ENCODE assay signal across 11 cellular contexts in genomic region chr22:20464096-20464614, GRCh38. TPM values are rescaled to one million over a fixed set of nuclear protein-coding genes. Genes with fewer than 3 reads are reported as not detected.
A peak's percentile ranks its signal among the peaks of the same experiment; 100 is the strongest.
DNase-seq lines count a peak whose midpoint lies in the region; ATAC-seq and TF ChIP-seq lines count a peak whose summit lies in the region.
"Had no signal": no experiment of that assay in that cellular context is flagged by ENCODE, and none has a peak within 500 bp of the region (broad histone marks: within the 10 kb centered on the region; RNA-seq: fewer than 3 reads in every experiment).

No MANE protein-coding gene starts in this region.

- intact Hi-C loops in CD4-positive, alpha-beta T cell (cut with DNase I, micrococcal nuclease), result no loop called here
- intact Hi-C loops in esophagus muscularis mucosa (cut with DNase I), result no loop called here

- TF ChIP-seq EP300 in esophagus muscularis mucosa (IDR thresholded peaks at IDR 0.05) (no peak), tibial nerve (IDR thresholded peaks at IDR 0.05) (no peak)

- TF ChIP-seq CTCF in CD4-positive, alpha-beta T cell (IDR thresholded peaks at IDR 0.05), result no peak
- TF ChIP-seq CTCF in WTC11 (IDR thresholded peaks at IDR 0.05) (no peak), esophagus muscularis mucosa (IDR thresholded peaks at IDR 0.05) (no peak), tibial nerve (IDR thresholded peaks at IDR 0.05) (no peak)

- DNase-seq in CD4-positive, alpha-beta T cell, result peak; percentile 44 to 76 (median 64)
- DNase-seq in WTC11 (ENCODE audit: low spot score) (no peak), NCI-H1105 (lab: John Stamatoyannopoulos, UW) (no peak), esophagus muscularis mucosa (ENCODE audit: extremely low spot score) (no peak), retina (no peak), tibial nerve (ENCODE audit: low spot score in 2 of 2) (no peak)
- DNase-seq in activated naive CD4-positive, alpha-beta T cell treated with anti-CD3 and anti-CD28 coated beads, Interleukin-2, amount 50 U/mL, for 16 hours, result peak; percentile 58
- peak; percentile 26 to 35 for DNase-seq in stimulated activated CD4-positive, alpha-beta T cell treated with anti-CD3 and anti-CD28 coated beads, Interleukin-15, amount 100 ng/mL, for 48 hours (ENCODE audit: low read depth in 2 of 2)
- DNase-seq: BE2C, mammary epithelial cell had no signal

- H3K9me3 Mint-ChIP-seq in CD4-positive, alpha-beta T cell, result no peaks in the 10 kb centered on the region
- no peaks in the 10 kb centered on the region for H3K9me3 Mint-ChIP-seq in WTC11

- H3K27ac Mint-ChIP-seq in CD4-positive, alpha-beta T cell, result peak overlapping the region; percentile 96
- H3K27ac Mint-ChIP-seq in WTC11, result peak overlapping the region; percentile 53; the same call in 1 of the 2 replicates

- POLR2A ChIA-PET in CD4-positive, alpha-beta T cell (lab: Charles Lee), result interaction anchor here (0.8 to 3.6 kb wide), 30 partner anchors 10 to 395 kb away, joined by 3 to 67 read pairs (median 7); partner anchors contain the start of genes DGCR6L, KLHL22, MED15 and PI4KA
- POLR2A ChIA-PET in WTC11 (lab: Charles Lee), result interaction anchor here (0.5 kb wide), 1 partner anchor 57 kb away, joined by 4 read pairs; no protein-coding TSS in a partner anchor

- peaks cover 9 to 17% (median 17%) of the 10 kb centered on the region in 4 donors for H3K4me1 ChIP-seq in esophagus muscularis mucosa
- H3K4me1 ChIP-seq in tibial nerve, result peaks cover 0 to 24% (median 9%) of the 10 kb centered on the region in 4 donors
- H3K4me1 ChIP-seq: BE2C had no signal

- peak overlapping the region; percentile 82 for H3K27ac ChIP-seq in CD4-positive, alpha-beta T cell (ENCODE audit: low read depth, low read length)
- H3K27ac ChIP-seq in esophagus muscularis mucosa (replicated peaks in 1 of 4), result peak overlapping the region in 1 of 4 donors; percentile 14
- peak overlapping the region in 1 of 4 donors; percentile 48 for H3K27ac ChIP-seq in tibial nerve
- H3K27ac ChIP-seq: VCaP had no signal

- ATAC-seq in CD4-positive, alpha-beta T cell (ENCODE audit: poor library complexity), result peak; percentile 85
- ATAC-seq in WTC11, result no peak

- H3K4me3 ChIP-seq in esophagus muscularis mucosa (no peak overlapping the region), tibial nerve (no peak overlapping the region)

- CTCF ChIA-PET in CD4-positive, alpha-beta T cell (lab: Charles Lee), result interaction anchor here (0.6 to 2.2 kb wide), 6 partner anchors 8 to 107 kb away, joined by 3 to 11 read pairs (median 5); no protein-coding TSS in a partner anchor
- CTCF ChIA-PET in WTC11 (lab: Charles Lee), result interaction anchor here (0.6 to 4.8 kb wide), 6 partner anchors 25 to 144 kb away, joined by 3 to 31 read pairs (median 4); partner anchors contain the start of gene DGCR6L

- H3K4me3 Mint-ChIP-seq in CD4-positive, alpha-beta T cell, result peak overlapping the region; percentile 81
- no peak overlapping the region for H3K4me3 Mint-ChIP-seq in WTC11

- no peaks in the 10 kb centered on the region for H3K27me3 Mint-ChIP-seq in CD4-positive, alpha-beta T cell
- no peaks in the 10 kb centered on the region for H3K27me3 Mint-ChIP-seq in WTC11 (ENCODE audit: low read depth)

- no peaks in the 10 kb centered on the region for H3K27me3 ChIP-seq in CD4-positive, alpha-beta T cell (ENCODE audit: control insufficient read depth, insufficient read depth, low read length)
- no peaks in the 10 kb centered on the region for H3K27me3 ChIP-seq in esophagus muscularis mucosa
- no peaks in the 10 kb centered on the region for H3K27me3 ChIP-seq in tibial nerve
- H3K27me3 ChIP-seq: BE2C had no signal

- H3K36me3 ChIP-seq in esophagus muscularis mucosa (peaks cover 9 to 52% (median 32%) of the 10 kb centered on the region in 4 donors), tibial nerve (peaks cover 0 to 39% (median 6%) of the 10 kb centered on the region in 3 donors)

- H3K4me1 Mint-ChIP-seq in CD4-positive, alpha-beta T cell (ENCODE audit: low read depth), result peaks cover 68% of the 10 kb centered on the region
- peaks cover 16% of the 10 kb centered on the region for H3K4me1 Mint-ChIP-seq in WTC11

- H3K36me3 Mint-ChIP-seq in CD4-positive, alpha-beta T cell (ENCODE audit: low read depth), result peaks cover 30% of the 10 kb centered on the region
- H3K36me3 Mint-ChIP-seq in WTC11, result no peaks in the 10 kb centered on the region

- WGBS in esophagus muscularis mucosa, result 85% methylated on average over 10 of the region's 11 CpGs
- WGBS in tibial nerve, 2 donors, result 85% methylated on average over 11 of the region's 11 CpGs

- H3K9me3 ChIP-seq in CD4-positive, alpha-beta T cell (ENCODE audit: control insufficient read depth, low read length), result no peaks in the 10 kb centered on the region
- H3K9me3 ChIP-seq in esophagus muscularis mucosa, result no peaks in the 10 kb centered on the region
- no peaks in the 10 kb centered on the region for H3K9me3 ChIP-seq in tibial nerve
- H3K9me3 ChIP-seq: BE2C had no signal

- TF ChIP-seq POLR2A in esophagus muscularis mucosa (IDR thresholded peaks at IDR 0.05; ENCODE audit: low read depth) (no peak), tibial nerve (IDR thresholded peaks at IDR 0.05) (no peak)

TF ChIP-seq in WTC11, 78 proteins besides CTCF, POLR2A, EP300 and RAD21:
- no peak for TF ChIP-seq TEAD1 (CRISPR knock-in tag; IDR thresholded peaks at IDR 0.05)
- no peak for TF ChIP-seq FOXK1 (CRISPR knock-in tag; IDR thresholded peaks at IDR 0.05)
- TF ChIP-seq GRHL2 (CRISPR knock-in tag; IDR thresholded peaks at IDR 0.05; ENCODE audit: insufficient replicate concordance, severe bottlenecking), result no peak
- TF ChIP-seq, protein P1, sequence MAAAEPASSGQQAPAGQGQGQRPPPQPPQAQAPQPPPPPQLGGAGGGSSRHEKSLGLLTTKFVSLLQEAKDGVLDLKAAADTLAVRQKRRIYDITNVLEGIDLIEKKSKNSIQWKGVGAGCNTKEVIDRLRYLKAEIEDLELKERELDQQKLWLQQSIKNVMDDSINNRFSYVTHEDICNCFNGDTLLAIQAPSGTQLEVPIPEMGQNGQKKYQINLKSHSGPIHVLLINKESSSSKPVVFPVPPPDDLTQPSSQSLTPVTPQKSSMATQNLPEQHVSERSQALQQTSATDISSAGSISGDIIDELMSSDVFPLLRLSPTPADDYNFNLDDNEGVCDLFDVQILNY (CRISPR knock-in tag; IDR thresholded peaks at IDR 0.05), result no peak
- no peak for TF ChIP-seq HMGA2 (CRISPR knock-in tag; IDR thresholded peaks at IDR 0.05)
- no peak for TF ChIP-seq CREB1 (CRISPR knock-in tag; IDR thresholded peaks at IDR 0.05)
- no peak for TF ChIP-seq ZBTB21 (CRISPR knock-in tag; IDR thresholded peaks at IDR 0.05; ENCODE audit: borderline replicate concordance)
- TF ChIP-seq, protein P2, sequence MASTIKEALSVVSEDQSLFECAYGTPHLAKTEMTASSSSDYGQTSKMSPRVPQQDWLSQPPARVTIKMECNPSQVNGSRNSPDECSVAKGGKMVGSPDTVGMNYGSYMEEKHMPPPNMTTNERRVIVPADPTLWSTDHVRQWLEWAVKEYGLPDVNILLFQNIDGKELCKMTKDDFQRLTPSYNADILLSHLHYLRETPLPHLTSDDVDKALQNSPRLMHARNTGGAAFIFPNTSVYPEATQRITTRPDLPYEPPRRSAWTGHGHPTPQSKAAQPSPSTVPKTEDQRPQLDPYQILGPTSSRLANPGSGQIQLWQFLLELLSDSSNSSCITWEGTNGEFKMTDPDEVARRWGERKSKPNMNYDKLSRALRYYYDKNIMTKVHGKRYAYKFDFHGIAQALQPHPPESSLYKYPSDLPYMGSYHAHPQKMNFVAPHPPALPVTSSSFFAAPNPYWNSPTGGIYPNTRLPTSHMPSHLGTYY (CRISPR knock-in tag; IDR thresholded peaks at IDR 0.05), result no peak
- no peak for TF ChIP-seq ATF3 (CRISPR knock-in tag; conservative IDR thresholded peaks at IDR 0.05)
- no peak for TF ChIP-seq AR (CRISPR knock-in tag; IDR thresholded peaks at IDR 0.05)
TF ChIP-seq in WTC11: peak in this region for 0.

RNA-seq across cellular contexts. Expression of gene SCARF2, which starts 26.5 kb away (rescaled TPM):
- total RNA-seq in CD4-positive, alpha-beta T cell, result 1 to 10 TPM; 2.5 to 3.1 TPM
- total RNA-seq in WTC11 (2021), result 17.4 to 26.3 TPM (median 17.5 TPM) in 3 replicates
- 10 to 100 TPM; 14.5 to 31.6 (median 22.2) TPM for total RNA-seq in esophagus muscularis mucosa
- 10 to 100 TPM; 28.4 to 72.0 (median 53.1) TPM for total RNA-seq in tibial nerve

RNA-seq across cellular contexts. Expression of gene KLHL22, which starts 31.4 kb away (rescaled TPM):
- total RNA-seq in CD4-positive, alpha-beta T cell, result 10 to 100 TPM; 24.1 to 27.7 TPM
- total RNA-seq in WTC11 (2021), result 9.9 to 15.7 TPM (median 12.1 TPM) in 3 replicates
- 10 to 100 TPM; 19.9 to 35.5 (median 27.3) TPM for total RNA-seq in esophagus muscularis mucosa
- 10 to 100 TPM; 31.6 to 50.4 (median 41.4) TPM for total RNA-seq in tibial nerve

RNA-seq across cellular contexts. Expression of gene MED15, which starts 43.3 kb away (rescaled TPM):
- 100 to 1,000 TPM; 181 to 191 TPM for total RNA-seq in CD4-positive, alpha-beta T cell
- total RNA-seq in WTC11 (2021) (60.9 to 67.7 TPM (median 62.6 TPM) in 3 replicates), esophagus muscularis mucosa (10 to 100 TPM; 34.0 to 54.1 (median 38.9) TPM), tibial nerve (100 to 1,000 TPM in 2 of 4 donors, 10 to 100 TPM in 2; 49.2 to 147 (median 102) TPM)

Comparison
In these comparisons a context has a peak if more than half of its experiments do, and no peak if none do; other contexts are left out.
1. DNase-seq: peak in CD4-positive, alpha-beta T cell (10 of 10), activated naive CD4-positive, alpha-beta T cell treated with anti-CD3 and anti-CD28 coated beads, Interleukin-2, amount 50 U/mL, for 16 hours (single experiment) and stimulated activated CD4-positive, alpha-beta T cell treated with anti-CD3 and anti-CD28 coated beads, Interleukin-15, amount 100 ng/mL, for 48 hours (2 of 2); none in WTC11 (single experiment), NCI-H1105 (single experiment), esophagus muscularis mucosa (single experiment), retina (single experiment) and tibial nerve (0 of 2).